In genomic region chr1:198837276-198838021, GRCh38 we compare ENCODE assay signal across 15 cellular contexts.
DNase-seq lines count a peak whose midpoint lies in the region; ATAC-seq and TF ChIP-seq lines count a peak whose summit lies in the region.
"Had no signal": no experiment of that assay in that cellular context is flagged by ENCODE, and none has a peak within 500 bp of the region (broad histone marks: within the 10 kb centered on the region; RNA-seq: fewer than 3 reads in every experiment).

No MANE protein-coding gene starts in this region.

- H3K4ac ChIP-seq in neuronal stem cell (ENCODE audit: low read length): no peak overlapping the region

- no peaks in the 10 kb centered on the region for H3K4me1 ChIP-seq in SJCRH30
- H3K4me1 ChIP-seq in neuronal stem cell (ENCODE audit: control insufficient read depth in 2 of 2, insufficient read depth in 1 of 2, low read depth in 1 of 2, low read length in 2 of 2): no peaks in the 10 kb centered on the region

- no peak overlapping the region for H3K14ac ChIP-seq in neuronal stem cell (ENCODE audit: low read length)

- no peak overlapping the region for H3K18ac ChIP-seq in neuronal stem cell (ENCODE audit: low read length)

- H2AK5ac ChIP-seq in neuronal stem cell (ENCODE audit: low read depth, low read length): no peak overlapping the region

- POLR2A ChIA-PET in RWPE1 (lab: Yijun Ruan, JAX; ENCODE audit: low non-redundant PET): no interaction called here

- no peak overlapping the region for H3K4me2 ChIP-seq in neuronal stem cell (ENCODE audit: insufficient read depth, low read length, poor library complexity, severe bottlenecking)

- no peak overlapping the region for H3K9ac ChIP-seq in neuronal stem cell (ENCODE audit: low read depth, low read length, poor library complexity)

- no peak overlapping the region for H2BK12ac ChIP-seq in neuronal stem cell (ENCODE audit: low read length)

- no peak overlapping the region for H2AFZ ChIP-seq in neuronal stem cell (ENCODE audit: low read length)

- H3K27me3 ChIP-seq in SJCRH30 (no peaks in the 10 kb centered on the region), neuronal stem cell (ENCODE audit: control insufficient read depth in 3 of 3, insufficient read depth in 3 of 3, low read depth in 1 of 3, low read length in 3 of 3) (no peaks in the 10 kb centered on the region)

- H3K27ac ChIP-seq in RWPE1: no peak overlapping the region
- H3K27ac ChIP-seq in SJCRH30: no peak overlapping the region
- H3K27ac ChIP-seq in neuronal stem cell (replicated peaks; ENCODE audit: low read length): no peak overlapping the region
- H3K27ac ChIP-seq: skin epidermis had no signal

- no peak overlapping the region for H3K23ac ChIP-seq in neuronal stem cell (ENCODE audit: low read depth, low read length, poor library complexity)

- peak; percentile 36 for ATAC-seq in GM18907 (IDR thresholded peaks at IDR 0.05; ENCODE audit: unreplicated experiment)
- ATAC-seq: Right ventricle myocardium inferior; stimulated activated naive CD8-positive, alpha-beta T cell treated with anti-CD3 and anti-CD28 coated beads, Interleukin-15, Interleukin-2, amounts not matched to agents 100 U/mL and 50 U/mL, for 24 hours had no signal

- TF ChIP-seq CTCF in LNCaP clone FGC (IDR thresholded peaks at IDR 0.05; ENCODE audit: control insufficient read depth, extremely low read depth, insufficient read depth): peak; percentile 37; the same call in 1 of the 2 replicates
- no peak for TF ChIP-seq CTCF in RWPE1 (conservative IDR thresholded peaks at IDR 0.05; ENCODE audit: low read depth)

- no peak overlapping the region for H2BK5ac ChIP-seq in neuronal stem cell (ENCODE audit: low read length)

- DNase-seq in LNCaP clone FGC (ENCODE audit: low read depth): peak; percentile 93
- DNase-seq in RWPE1 (ENCODE audit: low spot score): peak; percentile 59
- DNase-seq in left kidney (ENCODE audit: low read depth, low spot score): peak; percentile 93
- DNase-seq in SJCRH30: no peak
- no peak for DNase-seq in NCI-H2029 (lab: John Stamatoyannopoulos, UW)
- DNase-seq in neuronal stem cell (ENCODE audit: low spot score): no peak
- DNase-seq: activated CD4-positive, alpha-beta memory T cell treated with anti-CD3 and anti-CD28 coated beads, Interleukin-2, amount 10 ng/mL, durations not matched to agents 7 days and 5 days; foreskin melanocyte; GOT3; NCI-H226; stimulated activated naive CD8-positive, alpha-beta T cell treated with anti-CD3 and anti-CD28 coated beads, Interleukin-15, Interleukin-2, amounts not matched to agents 100 U/mL and 50 U/mL, for 24 hours; T-helper 9 cell had no signal

- H3K9me3 ChIP-seq in SJCRH30 (replicated peaks) (no peaks in the 10 kb centered on the region), neuronal stem cell (replicated peaks in 1 of 2; ENCODE audit: control insufficient read depth in 2 of 2, insufficient read depth in 1 of 2, low read depth in 1 of 2, low read length in 2 of 2) (peaks cover 0 to 6% of the 10 kb centered on the region in 2 donors)

- no CpG with 5 or more reads among the region's 6 CpGs for WGBS in neuronal stem cell (ENCODE audit: extremely low coverage in 2 of 2, insufficient read length in 2 of 2, insufficient replicate concordance in 1 of 2), 2 donors

- no peaks in the 10 kb centered on the region for H3K79me1 ChIP-seq in neuronal stem cell (ENCODE audit: low read depth, low read length)

- no peak overlapping the region for H4K8ac ChIP-seq in neuronal stem cell (ENCODE audit: low read depth, low read length)

- CTCF ChIA-PET in RWPE1 (lab: Yijun Ruan, JAX): interaction anchor here (0.5 to 0.7 kb wide), 5 partner anchors 10 to 223 kb away, joined by 3 to 9 read pairs (median 3); no protein-coding TSS in a partner anchor

- no peak overlapping the region for H4K91ac ChIP-seq in neuronal stem cell (ENCODE audit: low read depth, low read length, poor library complexity)

- H2BK15ac ChIP-seq in neuronal stem cell (ENCODE audit: low read length): no peak overlapping the region

- no peak overlapping the region for H2BK120ac ChIP-seq in neuronal stem cell (ENCODE audit: low read depth, low read length)

- H3K4me3 ChIP-seq in LNCaP clone FGC (ENCODE audit: low read depth, low read length) (no peak overlapping the region), SJCRH30 (no peak overlapping the region), neuronal stem cell (ENCODE audit: low read length in 2 of 2) (no peak overlapping the region)
- H3K4me3 ChIP-seq: skin epidermis had no signal

- H3K36me3 ChIP-seq in SJCRH30 (no peaks in the 10 kb centered on the region), neuronal stem cell (replicated peaks in 1 of 2; ENCODE audit: control insufficient read depth in 2 of 2, insufficient read depth in 2 of 2, low read length in 2 of 2) (no peaks in the 10 kb centered on the region)

Comparison
In these comparisons a context has a peak if more than half of its experiments do, and no peak if none do; other contexts are left out.
1. DNase-seq: peak in LNCaP clone FGC (single experiment), RWPE1 (single experiment) and left kidney (single experiment); none in SJCRH30 (0 of 2), NCI-H2029 (single experiment) and neuronal stem cell (single experiment).